Comparison of ENCODE assay signal across 8 cellular contexts in the genomic region with DNA sequence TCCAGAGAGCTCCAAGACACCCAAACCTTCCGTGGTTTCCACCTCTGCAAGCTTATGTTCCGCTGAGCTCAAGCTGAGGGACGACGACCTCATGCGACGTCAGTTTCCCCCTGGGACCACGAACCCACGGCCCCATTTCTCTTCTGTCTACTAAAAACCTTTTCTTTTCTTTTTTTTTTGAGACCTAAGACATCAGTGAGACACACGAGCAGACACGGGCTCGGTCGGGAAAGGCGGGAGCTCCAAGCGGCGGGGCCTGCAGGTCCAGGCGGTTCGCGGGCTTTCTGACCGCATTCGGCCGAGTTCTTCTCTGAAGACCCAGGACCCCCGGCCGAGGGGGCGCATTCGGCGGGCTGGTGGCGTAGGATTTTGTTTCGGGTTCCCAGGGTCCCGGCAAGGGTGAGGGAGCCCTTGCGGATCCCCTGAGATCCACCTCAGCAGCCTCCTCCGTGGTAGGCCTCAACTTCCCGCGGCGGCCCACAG. TPM values are rescaled to one million over a fixed set of nuclear protein-coding genes. Genes with fewer than 3 reads are reported as not detected.
DNase-seq lines count a peak whose midpoint lies in the region; ATAC-seq and TF ChIP-seq lines count a peak whose summit lies in the region.

No MANE protein-coding gene starts in this region.

- H3K9me3 ChIP-seq in duodenal mucosa (ENCODE audit: control insufficient read depth in 1 of 2, low read length in 2 of 2): no peaks in the 10 kb centered on the region

- H3K36me3 Mint-ChIP-seq in natural killer cell treated with Interleukin-12 subunit alpha and Interleukin-12 subunit beta and Interleukin-15 and Interleukin-18, amount 100 ng/mL, for 72 hours: peaks cover 9% of the 10 kb centered on the region

- ATAC-seq in GM19395 (IDR thresholded peaks at IDR 0.05; ENCODE audit: unreplicated experiment): peak; percentile 13
- no peak for ATAC-seq in natural killer cell treated with Interleukin-12 subunit alpha and Interleukin-12 subunit beta and Interleukin-15 and Interleukin-18, amount 100 ng/mL, for 72 hours
- no peak for ATAC-seq in GM18520 (IDR thresholded peaks at IDR 0.05; ENCODE audit: unreplicated experiment)
- no peak for ATAC-seq in HG02938 (IDR thresholded peaks at IDR 0.05; ENCODE audit: unreplicated experiment)
- no peak for ATAC-seq in GM21381 (IDR thresholded peaks at IDR 0.05; ENCODE audit: unreplicated experiment)

- H3K4me1 ChIP-seq in duodenal mucosa (ENCODE audit: control insufficient read depth in 1 of 2, insufficient read depth in 2 of 2, low read length in 2 of 2): peaks cover 22 to 38% of the 10 kb centered on the region in 2 donors

- H3K36me3 ChIP-seq in duodenal mucosa (ENCODE audit: control insufficient read depth in 1 of 2, insufficient read depth in 2 of 2, low read length in 2 of 2): peaks cover 0 to 8% of the 10 kb centered on the region in 2 donors

- H3K9ac ChIP-seq in duodenal mucosa (ENCODE audit: low read depth in 1 of 2, low read length in 2 of 2): peak overlapping the region; percentile 66 to 77

- DNase-seq in NCI-H69 (lab: John Stamatoyannopoulos, UW): peak; percentile 38
- no peak for DNase-seq in natural killer cell treated with Interleukin-12 subunit alpha and Interleukin-12 subunit beta and Interleukin-15 and Interleukin-18, amount 100 ng/mL, for 72 hours (ENCODE audit: low spot score)

- no peaks in the 10 kb centered on the region for H3K27me3 ChIP-seq in duodenal mucosa (ENCODE audit: control insufficient read depth in 1 of 2, insufficient read depth in 2 of 2, low read length in 2 of 2)

- no peak for TF ChIP-seq CTCF in C4-2B (conservative IDR thresholded peaks at IDR 0.05)

- H3K27ac ChIP-seq in C4-2B (peak overlapping the region; percentile 94), duodenal mucosa (ENCODE audit: low read depth, low read length) (no peak overlapping the region)

- H3K9me3 Mint-ChIP-seq in natural killer cell treated with Interleukin-12 subunit alpha and Interleukin-12 subunit beta and Interleukin-15 and Interleukin-18, amount 100 ng/mL, for 72 hours: no peaks in the 10 kb centered on the region

- no peaks in the 10 kb centered on the region for H3K27me3 Mint-ChIP-seq in natural killer cell treated with Interleukin-12 subunit alpha and Interleukin-12 subunit beta and Interleukin-15 and Interleukin-18, amount 100 ng/mL, for 72 hours

- peaks cover 20 to 24% of the 10 kb centered on the region in 2 donors for H3K4me1 Mint-ChIP-seq in natural killer cell treated with Interleukin-12 subunit alpha and Interleukin-12 subunit beta and Interleukin-15 and Interleukin-18, amount 100 ng/mL, for 72 hours (ENCODE audit: low read depth in 2 of 2)

- H3K4me3 Mint-ChIP-seq in natural killer cell treated with Interleukin-12 subunit alpha and Interleukin-12 subunit beta and Interleukin-15 and Interleukin-18, amount 100 ng/mL, for 72 hours: peak overlapping the region; percentile 86

- H3K27ac Mint-ChIP-seq in natural killer cell treated with Interleukin-12 subunit alpha and Interleukin-12 subunit beta and Interleukin-15 and Interleukin-18, amount 100 ng/mL, for 72 hours: peak overlapping the region; percentile 86 to 91

- H3K4me3 ChIP-seq in duodenal mucosa (ENCODE audit: low read depth in 1 of 2, low read length in 2 of 2): peak overlapping the region; percentile 74 to 84

RNA-seq across cellular contexts. Expression of gene C21orf58, which starts 0.4 kb away (rescaled TPM):
- total RNA-seq in natural killer cell treated with Interleukin-12 subunit alpha and Interleukin-12 subunit beta and Interleukin-15 and Interleukin-18, amount 100 ng/mL, for 72 hours: 10 to 100 TPM; 12.3 to 49.3 TPM

RNA-seq across cellular contexts. Expression of gene PCNT, which starts 0.7 kb away (rescaled TPM):
- 100 to 1,000 TPM in 1 of 2 donors, 10 to 100 TPM in 1; 58.1 to 120 TPM for total RNA-seq in natural killer cell treated with Interleukin-12 subunit alpha and Interleukin-12 subunit beta and Interleukin-15 and Interleukin-18, amount 100 ng/mL, for 72 hours

RNA-seq across cellular contexts. Expression of gene YBEY, which starts 37.1 kb away (rescaled TPM):
- total RNA-seq in natural killer cell treated with Interleukin-12 subunit alpha and Interleukin-12 subunit beta and Interleukin-15 and Interleukin-18, amount 100 ng/mL, for 72 hours: 10 to 100 TPM in 1 of 2 donors, 1 to 10 TPM in 1; 8.1 to 10.9 TPM

RNA-seq across cellular contexts. Expression of gene MCM3AP, which starts 37.9 kb away (rescaled TPM):
- 100 to 1,000 TPM; 161 to 193 TPM for total RNA-seq in natural killer cell treated with Interleukin-12 subunit alpha and Interleukin-12 subunit beta and Interleukin-15 and Interleukin-18, amount 100 ng/mL, for 72 hours
